ENCODE assay signal across 21 cellular contexts in genomic region chr3:27425896-27426565, GRCh38. TPM values are rescaled to one million over a fixed set of nuclear protein-coding genes. Genes with fewer than 3 reads are reported as not detected.
DNase-seq lines count a peak whose midpoint lies in the region; ATAC-seq, FAIRE-seq and TF ChIP-seq lines count a peak whose summit lies in the region.
"Had no signal": no experiment of that assay in that cellular context is flagged by ENCODE, and none has a peak within 500 bp of the region (broad histone marks: within the 10 kb centered on the region; RNA-seq: fewer than 3 reads in every experiment).

No MANE protein-coding gene starts in this region.

- peak overlapping the region; percentile 52 for H3K27ac Mint-ChIP-seq in HFFc6
- peak overlapping the region; percentile 24 for H3K27ac Mint-ChIP-seq in activated T-helper 2 cell treated with anti-CD3 and anti-CD28 coated beads, Interferon-gamma antibody, Interleukin-2, Interleukin-4, amounts not matched to agents 10 μg/mL and 5 μg/mL and 100 μg/mL, durations not matched to agents 14 hours and 24 hours and 36 hours
- peak overlapping the region; percentile 70 for H3K27ac Mint-ChIP-seq in nephron progenitor cell

- H3K27me3 Mint-ChIP-seq in HFFc6 (ENCODE audit: insufficient read depth) (no peaks in the 10 kb centered on the region; the same call in none of the 2 replicates), nephron progenitor cell (ENCODE audit: low read depth, poor library complexity) (no peaks in the 10 kb centered on the region)
- no peaks in the 10 kb centered on the region for H3K27me3 Mint-ChIP-seq in activated T-helper 2 cell treated with anti-CD3 and anti-CD28 coated beads, Interferon-gamma antibody, Interleukin-2, Interleukin-4, amounts not matched to agents 10 μg/mL and 5 μg/mL and 100 μg/mL, durations not matched to agents 14 hours and 24 hours and 36 hours (ENCODE audit: low read depth)
- H3K27me3 Mint-ChIP-seq: CD8-positive, alpha-beta memory T cell had no signal

- H3K27ac ChIP-seq in A549 = peak overlapping the region; percentile 53 to 75; a peak in 5 of 6 replicates
- H3K27ac ChIP-seq: HL-60, SK-N-MC had no signal

- H3K4me3 ChIP-seq in A549 = peak overlapping the region; percentile 9; the same call in 1 of the 3 replicates
- H3K4me3 ChIP-seq: SK-N-MC had no signal

- H3K4me3 Mint-ChIP-seq in HFFc6 = no peak overlapping the region
- no peak overlapping the region for H3K4me3 Mint-ChIP-seq in activated T-helper 2 cell treated with anti-CD3 and anti-CD28 coated beads, Interferon-gamma antibody, Interleukin-2, Interleukin-4, amounts not matched to agents 10 μg/mL and 5 μg/mL and 100 μg/mL, durations not matched to agents 14 hours and 24 hours and 36 hours (ENCODE audit: low read depth)
- H3K4me3 Mint-ChIP-seq in nephron progenitor cell = no peak overlapping the region
- H3K4me3 Mint-ChIP-seq: CD8-positive, alpha-beta memory T cell; H9 had no signal

- TF ChIP-seq POLR2A in A549 (IDR thresholded peaks at IDR 0.05; ENCODE audit: low read length) = no peak

- intact Hi-C loops in activated T-helper 2 cell treated with anti-CD3 and anti-CD28 coated beads, Interferon-gamma antibody, Interleukin-2, Interleukin-4, amounts not matched to agents 10 μg/mL and 5 μg/mL and 100 μg/mL, durations not matched to agents 14 hours and 24 hours and 36 hours (cut with micrococcal nuclease) = loop anchor here (2.0 kb wide), 1 partner anchor 29 kb away; no protein-coding TSS in a partner anchor

- H3K9me3 Mint-ChIP-seq in HFFc6 = no peaks in the 10 kb centered on the region
- no peaks in the 10 kb centered on the region for H3K9me3 Mint-ChIP-seq in activated T-helper 2 cell treated with anti-CD3 and anti-CD28 coated beads, Interferon-gamma antibody, Interleukin-2, Interleukin-4, amounts not matched to agents 10 μg/mL and 5 μg/mL and 100 μg/mL, durations not matched to agents 14 hours and 24 hours and 36 hours
- no peaks in the 10 kb centered on the region for H3K9me3 Mint-ChIP-seq in nephron progenitor cell
- H3K9me3 Mint-ChIP-seq: CD8-positive, alpha-beta memory T cell; H9 had no signal

- H3K9me3 ChIP-seq in A549 = no peaks in the 10 kb centered on the region

- CTCF ChIA-PET in A549 (lab: Yijun Ruan, JAX) = no interaction called here

- POLR2A ChIA-PET in A549 (lab: Yijun Ruan, JAX) = no interaction called here

- TF ChIP-seq EP300 in A549 (IDR thresholded peaks at IDR 0.05) = peak in 1 of 2 experiments; percentile 40; a peak in 1 of 5 replicates

- no peak for DNase-seq in A549 (ENCODE audit: low read depth in 1 of 2, low spot score in 1 of 2)
- no peak for DNase-seq in HFFc6
- DNase-seq in activated T-helper 2 cell treated with anti-CD3 and anti-CD28 coated beads, Interferon-gamma antibody, Interleukin-2, Interleukin-4, amounts not matched to agents 10 μg/mL and 5 μg/mL and 100 μg/mL, durations not matched to agents 14 hours and 24 hours and 36 hours (ENCODE audit: low spot score) = no peak
- no peak for DNase-seq in nephron progenitor cell
- no peak for DNase-seq in activated naive CD4-positive, alpha-beta T cell (lab: John Stamatoyannopoulos, UW)
- DNase-seq in glomerular visceral epithelial cell (ENCODE audit: extremely low spot score) = no peak
- DNase-seq: C1 segment of cervical spinal cord; CD8-positive, alpha-beta memory T cell; DMS79; H9; Kasumi-1; MM.1S; NCI-H1092; NCI-H146; NCI-H2029 treated with DMSO at 0.1 percent for 48 hours; NCI-H2171; NCI-H526 had no signal

- no peak for FAIRE-seq in A549 (lab: Jason Lieb, UNC)

- H3K4me1 ChIP-seq in A549 = peaks cover 72% of the 10 kb centered on the region

- H3K36me3 Mint-ChIP-seq in HFFc6 (ENCODE audit: low read depth) (peaks cover 43% of the 10 kb centered on the region), nephron progenitor cell (ENCODE audit: low read depth) (peaks cover 55% of the 10 kb centered on the region)
- peaks cover 61% of the 10 kb centered on the region for H3K36me3 Mint-ChIP-seq in activated T-helper 2 cell treated with anti-CD3 and anti-CD28 coated beads, Interferon-gamma antibody, Interleukin-2, Interleukin-4, amounts not matched to agents 10 μg/mL and 5 μg/mL and 100 μg/mL, durations not matched to agents 14 hours and 24 hours and 36 hours (ENCODE audit: low read depth)

- ATAC-seq in A549 (peak; percentile 19 to 35; a peak in 4 of 6 replicates), GM18868 (IDR thresholded peaks at IDR 0.05; ENCODE audit: unreplicated experiment) (no peak), HG02938 (IDR thresholded peaks at IDR 0.05; ENCODE audit: unreplicated experiment) (no peak)

- TF ChIP-seq RAD21 in A549 (conservative IDR thresholded peaks at IDR 0.05 in 1 of 2, IDR thresholded peaks at IDR 0.05 in 1 of 2) = no peak

- 46% methylated on average over 8 of the region's 8 CpGs for WGBS in A549 (ENCODE audit: missing lambda C conversion rate)

- H3K4me2 ChIP-seq in A549 = peak overlapping the region; percentile 72

- H3K4me1 Mint-ChIP-seq in HFFc6 (ENCODE audit: low read depth) (peaks cover 48% of the 10 kb centered on the region), nephron progenitor cell (peaks cover 9% of the 10 kb centered on the region)
- H3K4me1 Mint-ChIP-seq in activated T-helper 2 cell treated with anti-CD3 and anti-CD28 coated beads, Interferon-gamma antibody, Interleukin-2, Interleukin-4, amounts not matched to agents 10 μg/mL and 5 μg/mL and 100 μg/mL, durations not matched to agents 14 hours and 24 hours and 36 hours (ENCODE audit: low read depth) = peaks cover 14% of the 10 kb centered on the region
- H3K4me1 Mint-ChIP-seq: H9 had no signal

- TF ChIP-seq CTCF in A549 (IDR thresholded peaks at IDR 0.05) (no peak), HFFc6 (IDR thresholded peaks at IDR 0.05) (no peak), nephron progenitor cell (IDR thresholded peaks at IDR 0.05) (no peak)

TF ChIP-seq in A549, 52 proteins besides CTCF, POLR2A, EP300 and RAD21:
- TF ChIP-seq RCOR1 (IDR thresholded peaks at IDR 0.05; ENCODE audit: low read depth, low read length) (no peak), GATA3 (IDR thresholded peaks at IDR 0.05; ENCODE audit: borderline replicate concordance) (no peak), POLR2AphosphoS2 (conservative IDR thresholded peaks at IDR 0.05; ENCODE audit: low read length) (no peak), KDM1A (IDR thresholded peaks at IDR 0.05; ENCODE audit: low read depth) (no peak), JUNB (IDR thresholded peaks at IDR 0.05) (no peak), USF2 (IDR thresholded peaks at IDR 0.05) (no peak), FOXS1 (CRISPR knock-in tag; IDR thresholded peaks at IDR 0.05) (no peak), EHF (CRISPR knock-in tag; IDR thresholded peaks at IDR 0.05) (no peak)

RNA-seq across cellular contexts. Expression of gene NEK10, which starts 56.8 kb away (rescaled TPM):
- 1.4 and 1.7 TPM in 2 replicates for polyA plus RNA-seq in A549 (2011; rRNA removed)
- polyA plus RNA-seq in A549 (2012; cell fraction: cytosol; rRNA removed) = 0.30 and 0.38 TPM in 2 replicates
- polyA plus RNA-seq in A549 (2012; cell fraction: nucleus; rRNA removed) = 0.26 and 0.55 TPM in 2 replicates
- 2.2 to 2.9 TPM (median 2.7 TPM) in 3 replicates for polyA plus RNA-seq in A549 (2017; fragmentation: RNase III; extraction: RNeasy Plus Mini Kit Qiagen cat#74134 plus additional on column Dnase treatment)
- polyA minus RNA-seq in A549 (2011; rRNA and poly(A)+ RNA removed) = 1.9 and 2.2 TPM in 2 replicates
- 1 to 10 TPM; 5.2 to 9.5 (median 6.5) TPM for total RNA-seq in HFFc6 (2021; fragmentation: NEBNext Ultra II Directional; extraction: Animal tissue kit (Norgen Biotek cat#: 25700))
- 0.80 and 0.84 TPM in 2 replicates for total RNA-seq in activated T-helper 2 cell treated with anti-CD3 and anti-CD28 coated beads, Interferon-gamma antibody, Interleukin-2, Interleukin-4, amounts not matched to agents 10 μg/mL and 5 μg/mL and 100 μg/mL, durations not matched to agents 14 hours and 24 hours and 36 hours

RNA-seq across cellular contexts. Expression of gene SLC4A7, which starts 58.2 kb away (rescaled TPM):
- polyA plus RNA-seq in A549 (2011; rRNA removed) (49.1 and 70.2 TPM in 2 replicates), A549 (2017; fragmentation: RNase III; extraction: RNeasy Plus Mini Kit Qiagen cat#74134 plus additional on column Dnase treatment) (33.6 to 38.1 TPM (median 35.1 TPM) in 3 replicates)
- 5.8 and 6.6 TPM in 2 replicates for polyA plus RNA-seq in A549 (2012; cell fraction: cytosol; rRNA removed)
- 15.8 and 19.0 TPM in 2 replicates for polyA plus RNA-seq in A549 (2012; cell fraction: nucleus; rRNA removed)
- polyA minus RNA-seq in A549 (2011; rRNA and poly(A)+ RNA removed) = 50.1 and 55.9 TPM in 2 replicates
- total RNA-seq in HFFc6 (2021; fragmentation: NEBNext Ultra II Directional; extraction: Animal tissue kit (Norgen Biotek cat#: 25700)) = 10 to 100 TPM; 42.6 to 58.8 (median 51.7) TPM
- 76.4 and 77.8 TPM in 2 replicates for total RNA-seq in activated T-helper 2 cell treated with anti-CD3 and anti-CD28 coated beads, Interferon-gamma antibody, Interleukin-2, Interleukin-4, amounts not matched to agents 10 μg/mL and 5 μg/mL and 100 μg/mL, durations not matched to agents 14 hours and 24 hours and 36 hours

Comparison
In these comparisons a context has a peak if more than half of its experiments do, and no peak if none do; other contexts are left out.
1. ATAC-seq: peak in A549 (2 of 2); none in GM18868 (single experiment) and HG02938 (single experiment).
2. Peak in every context shown above with its lines, with median percentiles within 50 percentile points of each other: H3K27ac Mint-ChIP-seq.